In genomic region chr19:1373534-1374249, GRCh38 we compare ENCODE assay signal across 14 cellular contexts. TPM values are rescaled to one million over a fixed set of nuclear protein-coding genes. Genes with fewer than 3 reads are reported as not detected.
DNase-seq lines count a peak whose midpoint lies in the region; ATAC-seq and TF ChIP-seq lines count a peak whose summit lies in the region.
"Had no signal": no experiment of that assay in that cellular context is flagged by ENCODE, and none has a peak within 500 bp of the region (broad histone marks: within the 10 kb centered on the region; RNA-seq: fewer than 3 reads in every experiment).

No MANE protein-coding gene starts in this region.

- peak overlapping the region; percentile 12 for H3K27ac Mint-ChIP-seq in mesothelial cell of epicardium

- H3K27ac ChIP-seq in RWPE1 (peak overlapping the region; percentile 47), testis (peak overlapping the region; percentile 73 to 78), SK-N-SH (ENCODE audit: low read depth in 2 of 2, low read length in 1 of 2) (no peak overlapping the region)
- H3K27ac ChIP-seq: prostate gland, VCaP had no signal

- H4K20me1 ChIP-seq in SK-N-SH (ENCODE audit: insufficient read depth) = no peaks in the 10 kb centered on the region

- H3K27me3 ChIP-seq in testis (no peaks in the 10 kb centered on the region), SK-N-SH (ENCODE audit: insufficient read depth) (no peaks in the 10 kb centered on the region)

- H3K9me3 Mint-ChIP-seq in mesothelial cell of epicardium = no peaks in the 10 kb centered on the region

- POLR2A ChIA-PET in RWPE1 (lab: Yijun Ruan, JAX; ENCODE audit: low non-redundant PET) (no interaction called here), SK-N-SH (lab: Yijun Ruan, JAX) (no interaction called here)

- H3K79me2 ChIP-seq in SK-N-SH (ENCODE audit: insufficient read depth) = no peaks in the 10 kb centered on the region

- no peak overlapping the region for H3K4me3 Mint-ChIP-seq in mesothelial cell of epicardium

- peaks cover 22% of the 10 kb centered on the region for H3K36me3 Mint-ChIP-seq in mesothelial cell of epicardium

- H3K36me3 ChIP-seq in testis (ENCODE audit: low read depth, missing control alignments) (no peaks in the 10 kb centered on the region), SK-N-SH (replicated peaks in 1 of 2; ENCODE audit: control insufficient read depth in 1 of 2, insufficient read depth in 2 of 2, low read length in 1 of 2) (peaks cover 6 to 44% of the 10 kb centered on the region in 2 experiments)

- H3K4me3 ChIP-seq in fibroblast of pulmonary artery (replicated peaks; ENCODE audit: low read depth, low read length) (no peak overlapping the region), testis (no peak overlapping the region), SK-N-SH (ENCODE audit: low read depth in 2 of 2, low read length in 1 of 2) (no peak overlapping the region)
- H3K4me3 ChIP-seq: prostate gland had no signal

- H3K9me2 ChIP-seq in SK-N-SH = no peaks in the 10 kb centered on the region

- no peak for ATAC-seq in omental fat pad (ENCODE audit: low FRiP score)
- ATAC-seq: HCT116 had no signal

- TF ChIP-seq EP300 in SK-N-SH (IDR thresholded peaks at IDR 0.05; ENCODE audit: borderline replicate concordance in 1 of 2, low read depth in 1 of 2, low read length in 1 of 2) = no peak

- no peaks in the 10 kb centered on the region for H3K27me3 Mint-ChIP-seq in mesothelial cell of epicardium (ENCODE audit: low read depth)

- H3K4me2 ChIP-seq in SK-N-SH = no peak overlapping the region

- no peak overlapping the region for H3K9ac ChIP-seq in SK-N-SH

- peaks cover 3% of the 10 kb centered on the region for H3F3A ChIP-seq in SK-N-SH (replicated peaks; ENCODE audit: insufficient read depth)

- no peak overlapping the region for H2AFZ ChIP-seq in SK-N-SH (ENCODE audit: low read depth)

- WGBS in testis, 2 donors = 26 to 31% methylated on average over 21 to 22 of the region's 22 CpGs
- 93% methylated on average over 17 of the region's 22 CpGs for WGBS in SK-N-SH (ENCODE audit: low lambda C conversion rate)

- no peak for TF ChIP-seq RAD21 in SK-N-SH (IDR thresholded peaks at IDR 0.05; ENCODE audit: low read length)

- intact Hi-C loops in testis (cut with DNase I; ENCODE audit: low total_unique reads) = no loop called here

- TF ChIP-seq POLR2A in testis (IDR thresholded peaks at IDR 0.05) = no peak

- DNase-seq in RWPE1 (ENCODE audit: low spot score) = no peak
- peak; percentile 19 for DNase-seq in fibroblast of pulmonary artery (ENCODE audit: low read depth)
- no peak for DNase-seq in mesothelial cell of epicardium (ENCODE audit: low spot score in 2 of 2, unreplicated experiment in 2 of 2)
- peak; percentile 95 for DNase-seq in testis
- DNase-seq in activated naive CD4-positive, alpha-beta T cell (lab: John Stamatoyannopoulos, UW) = no peak
- no peak for DNase-seq in HPDE6-E6E7 (ENCODE audit: extremely low spot score)
- no peak for DNase-seq in omental fat pad (ENCODE audit: low spot score)
- no peak for DNase-seq in SK-N-SH
- DNase-seq: activated T-cell treated with anti-CD3 and anti-CD28 coated beads, Interleukin-2, amount 50 U/mL, for 1 hour; MM.1S; NCI-H510A had no signal

- peaks cover 27% of the 10 kb centered on the region for H3K4me1 ChIP-seq in testis
- H3K4me1 ChIP-seq in SK-N-SH (ENCODE audit: control insufficient read depth in 1 of 2, insufficient read depth in 2 of 2, low read depth in 1 of 2, low read length in 1 of 2) = no peaks in the 10 kb centered on the region
- H3K4me1 ChIP-seq: prostate gland had no signal

- H3K4me1 Mint-ChIP-seq in mesothelial cell of epicardium = no peaks in the 10 kb centered on the region

- no peaks in the 10 kb centered on the region for H3K9me3 ChIP-seq in testis
- no peaks in the 10 kb centered on the region for H3K9me3 ChIP-seq in SK-N-SH
- H3K9me3 ChIP-seq: prostate gland had no signal

- CTCF ChIA-PET in RWPE1 (lab: Yijun Ruan, JAX) (interaction anchor here (0.7 to 2.6 kb wide), 3 partner anchors 47 to 94 kb away, joined by 3 to 12 read pairs (median 4); no protein-coding TSS in a partner anchor), SK-N-SH (lab: Yijun Ruan, JAX) (interaction anchor here (0.8 to 7.4 kb wide), 6 partner anchors 9 to 129 kb away, joined by 3 to 81 read pairs (median 9); no protein-coding TSS in a partner anchor)

- TF ChIP-seq CTCF in RWPE1 (conservative IDR thresholded peaks at IDR 0.05; ENCODE audit: low read depth) (no peak), fibroblast of pulmonary artery (IDR thresholded peaks at IDR 0.05; ENCODE audit: low read length, missing control alignments) (no peak), mesothelial cell of epicardium (IDR thresholded peaks at IDR 0.05; ENCODE audit: unreplicated experiment) (no peak), testis (IDR thresholded peaks at IDR 0.05) (no peak), omental fat pad (IDR thresholded peaks at IDR 0.05) (no peak), SK-N-SH (IDR thresholded peaks at IDR 0.05) (no peak)

TF ChIP-seq in SK-N-SH, 30 proteins besides CTCF, POLR2A, EP300 and RAD21:
- TF ChIP-seq FOXJ3 (CRISPR knock-in tag; IDR thresholded peaks at IDR 0.05) (no peak), ZBTB33 (IDR thresholded peaks at IDR 0.05; ENCODE audit: borderline replicate concordance, low read depth) (no peak), CHD2 (IDR thresholded peaks at IDR 0.05; ENCODE audit: low read length, partially characterized antibody) (no peak), NRF1 (IDR thresholded peaks at IDR 0.05; ENCODE audit: low read depth, low read length) (no peak), MAX (IDR thresholded peaks at IDR 0.05; ENCODE audit: low read depth) (no peak), IRF3 (IDR thresholded peaks at IDR 0.05; ENCODE audit: low read depth, low read length) (no peak)

RNA-seq across cellular contexts. Expression of gene NDUFS7, which starts 10.0 kb away (rescaled TPM):
- total RNA-seq in mesothelial cell of epicardium (52.2 to 56.8 TPM (median 55.9 TPM) in 3 replicates), testis (100 to 1,000 TPM; 170 to 176 TPM), omental fat pad (100 to 1,000 TPM in 3 of 4 donors, 10 to 100 TPM in 1; 80.3 to 121 (median 114) TPM)
- polyA plus RNA-seq in testis (ENCODE audit: insufficient read depth, low read depth, low replicate concordance) (172 TPM), SK-N-SH (2012; rRNA removed) (52.5 and 66.4 TPM in 2 replicates)
- 22.6 and 43.2 TPM in 2 replicates for polyA plus RNA-seq in SK-N-SH (2012; cell fraction: cytosol; rRNA removed)
- 49.8 and 83.8 TPM in 2 replicates for polyA plus RNA-seq in SK-N-SH (2012; cell fraction: nucleus; rRNA removed)

RNA-seq across cellular contexts. Expression of gene GAMT, which starts 27.6 kb away (rescaled TPM):
- total RNA-seq in mesothelial cell of epicardium (41.5 to 44.5 TPM (median 42.6 TPM) in 3 replicates), testis (100 to 1,000 TPM; 144 to 191 TPM), omental fat pad (10 to 100 TPM; 10.8 to 16.2 (median 13.7) TPM)
- polyA plus RNA-seq in testis (ENCODE audit: insufficient read depth, low read depth, low replicate concordance) (92.2 TPM), SK-N-SH (2012; rRNA removed) (76.5 and 85.3 TPM in 2 replicates)
- 32.5 and 58.6 TPM in 2 replicates for polyA plus RNA-seq in SK-N-SH (2012; cell fraction: cytosol; rRNA removed)
- 41.2 and 45.7 TPM in 2 replicates for polyA plus RNA-seq in SK-N-SH (2012; cell fraction: nucleus; rRNA removed)

RNA-seq across cellular contexts. Expression of gene DAZAP1, which starts 33.7 kb away (rescaled TPM):
- total RNA-seq in mesothelial cell of epicardium (130 to 134 TPM (median 131 TPM) in 3 replicates), testis (10 to 100 TPM; 97.9 to 99.6 TPM), omental fat pad (10 to 100 TPM; 47.3 to 55.7 (median 51.1) TPM)
- polyA plus RNA-seq in testis (ENCODE audit: insufficient read depth, low read depth, low replicate concordance) (215 TPM), SK-N-SH (2012; rRNA removed) (43.8 and 54.3 TPM in 2 replicates)
- polyA plus RNA-seq in SK-N-SH (2012; cell fraction: cytosol; rRNA removed) = 41.8 and 45.0 TPM in 2 replicates
- polyA plus RNA-seq in SK-N-SH (2012; cell fraction: nucleus; rRNA removed) = 102 and 111 TPM in 2 replicates

Comparison
In these comparisons a context has a peak if more than half of its experiments do, and no peak if none do; other contexts are left out.
1. DNase-seq: peak in fibroblast of pulmonary artery (single experiment) and testis (single experiment); none in RWPE1 (single experiment), mesothelial cell of epicardium (0 of 2), activated naive CD4-positive, alpha-beta T cell (0 of 4), HPDE6-E6E7 (single experiment), omental fat pad (single experiment) and SK-N-SH (single experiment).
2. H3K27ac ChIP-seq: peak in RWPE1 (single experiment) and testis (2 of 2); none in SK-N-SH (0 of 2).